1 cellular context compared by ENCODE assay signal in the genomic region with DNA sequence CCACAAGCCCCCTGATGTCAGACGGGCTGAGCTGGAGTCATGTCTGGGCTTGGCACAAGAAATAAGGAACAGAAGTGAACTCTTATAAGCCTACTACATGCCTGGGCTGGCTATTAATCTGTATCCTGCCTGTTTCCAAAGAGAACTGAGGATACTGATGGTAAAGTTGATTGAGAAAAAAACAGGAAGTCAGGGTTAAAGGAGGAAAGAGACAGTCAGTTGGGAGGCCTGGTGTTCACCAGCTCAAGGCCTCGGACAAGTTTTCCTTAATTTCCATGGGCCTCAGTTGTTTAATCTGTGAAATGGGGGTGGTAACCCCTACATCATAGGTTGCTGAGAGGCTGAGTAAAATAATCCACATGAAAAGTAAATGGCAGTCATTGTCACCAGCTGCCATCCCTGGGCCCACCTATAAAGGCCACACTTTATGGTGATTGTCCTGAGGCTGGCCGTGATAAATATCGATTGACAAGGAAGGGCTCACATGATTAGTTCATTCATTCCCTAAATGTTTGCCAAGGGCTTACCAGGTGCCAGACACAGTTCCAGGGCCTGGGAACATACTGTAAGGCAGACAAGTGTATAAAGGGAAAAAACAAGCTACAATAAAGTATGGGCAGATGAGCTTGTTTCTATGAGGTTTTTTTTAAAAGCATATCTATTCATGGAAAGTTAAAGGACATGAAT.
TF ChIP-seq lines count a peak whose summit lies in the region.

No MANE protein-coding gene starts in this region.

TF ChIP-seq in K562, 482 proteins besides CTCF, POLR2A, EP300 and RAD21 (continues in another document):
- no peak for TF ChIP-seq HLTF (IDR thresholded peaks at IDR 0.05)
- TF ChIP-seq ZNF785 (CRISPR knock-in tag; IDR thresholded peaks at IDR 0.05): no peak
- no peak for TF ChIP-seq SUPT5H (IDR thresholded peaks at IDR 0.05)
- TF ChIP-seq, protein P1, sequence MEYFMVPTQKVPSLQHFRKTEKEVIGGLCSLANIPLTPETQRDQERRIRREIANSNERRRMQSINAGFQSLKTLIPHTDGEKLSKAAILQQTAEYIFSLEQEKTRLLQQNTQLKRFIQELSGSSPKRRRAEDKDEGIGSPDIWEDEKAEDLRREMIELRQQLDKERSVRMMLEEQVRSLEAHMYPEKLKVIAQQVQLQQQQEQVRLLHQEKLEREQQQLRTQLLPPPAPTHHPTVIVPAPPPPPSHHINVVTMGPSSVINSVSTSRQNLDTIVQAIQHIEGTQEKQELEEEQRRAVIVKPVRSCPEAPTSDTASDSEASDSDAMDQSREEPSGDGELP (CRISPR knock-in tag; IDR thresholded peaks at IDR 0.05; ENCODE audit: borderline replicate concordance): no peak
- TF ChIP-seq ZFP30 (CRISPR knock-in tag; IDR thresholded peaks at IDR 0.05; ENCODE audit: borderline replicate concordance): no peak
- TF ChIP-seq SNRNP70 (optimal IDR thresholded peaks at IDR 0.05; ENCODE audit: low read depth, low read length): no peak
- no peak for TF ChIP-seq PBX2 (CRISPR knock-in tag; IDR thresholded peaks at IDR 0.05; ENCODE audit: low read depth)
- no peak for TF ChIP-seq PBX2 (tag; conservative IDR thresholded peaks at IDR 0.05; ENCODE audit: low read depth)
- TF ChIP-seq, protein P2, sequence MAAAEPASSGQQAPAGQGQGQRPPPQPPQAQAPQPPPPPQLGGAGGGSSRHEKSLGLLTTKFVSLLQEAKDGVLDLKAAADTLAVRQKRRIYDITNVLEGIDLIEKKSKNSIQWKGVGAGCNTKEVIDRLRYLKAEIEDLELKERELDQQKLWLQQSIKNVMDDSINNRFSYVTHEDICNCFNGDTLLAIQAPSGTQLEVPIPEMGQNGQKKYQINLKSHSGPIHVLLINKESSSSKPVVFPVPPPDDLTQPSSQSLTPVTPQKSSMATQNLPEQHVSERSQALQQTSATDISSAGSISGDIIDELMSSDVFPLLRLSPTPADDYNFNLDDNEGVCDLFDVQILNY (CRISPR knock-in tag; IDR thresholded peaks at IDR 0.05): no peak
- no peak for TF ChIP-seq ZNF140 (CRISPR knock-in tag; IDR thresholded peaks at IDR 0.05)
- TF ChIP-seq, protein P3, sequence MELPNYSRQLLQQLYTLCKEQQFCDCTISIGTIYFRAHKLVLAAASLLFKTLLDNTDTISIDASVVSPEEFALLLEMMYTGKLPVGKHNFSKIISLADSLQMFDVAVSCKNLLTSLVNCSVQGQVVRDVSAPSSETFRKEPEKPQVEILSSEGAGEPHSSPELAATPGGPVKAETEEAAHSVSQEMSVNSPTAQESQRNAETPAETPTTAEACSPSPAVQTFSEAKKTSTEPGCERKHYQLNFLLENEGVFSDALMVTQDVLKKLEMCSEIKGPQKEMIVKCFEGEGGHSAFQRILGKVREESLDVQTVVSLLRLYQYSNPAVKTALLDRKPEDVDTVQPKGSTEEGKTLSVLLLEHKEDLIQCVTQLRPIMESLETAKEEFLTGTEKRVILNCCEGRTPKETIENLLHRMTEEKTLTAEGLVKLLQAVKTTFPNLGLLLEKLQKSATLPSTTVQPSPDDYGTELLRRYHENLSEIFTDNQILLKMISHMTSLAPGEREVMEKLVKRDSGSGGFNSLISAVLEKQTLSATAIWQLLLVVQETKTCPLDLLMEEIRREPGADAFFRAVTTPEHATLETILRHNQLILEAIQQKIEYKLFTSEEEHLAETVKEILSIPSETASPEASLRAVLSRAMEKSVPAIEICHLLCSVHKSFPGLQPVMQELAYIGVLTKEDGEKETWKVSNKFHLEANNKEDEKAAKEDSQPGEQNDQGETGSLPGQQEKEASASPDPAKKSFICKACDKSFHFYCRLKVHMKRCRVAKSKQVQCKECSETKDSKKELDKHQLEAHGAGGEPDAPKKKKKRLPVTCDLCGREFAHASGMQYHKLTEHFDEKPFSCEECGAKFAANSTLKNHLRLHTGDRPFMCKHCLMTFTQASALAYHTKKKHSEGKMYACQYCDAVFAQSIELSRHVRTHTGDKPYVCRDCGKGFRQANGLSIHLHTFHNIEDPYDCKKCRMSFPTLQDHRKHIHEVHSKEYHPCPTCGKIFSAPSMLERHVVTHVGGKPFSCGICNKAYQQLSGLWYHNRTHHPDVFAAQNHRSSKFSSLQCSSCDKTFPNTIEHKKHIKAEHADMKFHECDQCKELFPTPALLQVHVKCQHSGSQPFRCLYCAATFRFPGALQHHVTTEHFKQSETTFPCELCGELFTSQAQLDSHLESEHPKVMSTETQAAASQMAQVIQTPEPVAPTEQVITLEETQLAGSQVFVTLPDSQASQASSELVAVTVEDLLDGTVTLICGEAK (IDR thresholded peaks at IDR 0.05): no peak
- TF ChIP-seq, protein P3 (CRISPR knock-in tag; IDR thresholded peaks at IDR 0.05): no peak
- TF ChIP-seq CBX5 (IDR thresholded peaks at IDR 0.05; ENCODE audit: borderline replicate concordance, low read depth): no peak
- TF ChIP-seq, protein P4, sequence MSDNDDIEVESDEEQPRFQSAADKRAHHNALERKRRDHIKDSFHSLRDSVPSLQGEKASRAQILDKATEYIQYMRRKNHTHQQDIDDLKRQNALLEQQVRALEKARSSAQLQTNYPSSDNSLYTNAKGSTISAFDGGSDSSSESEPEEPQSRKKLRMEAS (CRISPR knock-in tag; IDR thresholded peaks at IDR 0.05): peak; percentile 38; the same call in 1 of the 2 replicates
- TF ChIP-seq ADNP (tag; IDR thresholded peaks at IDR 0.05): peak; percentile 70
- no peak for TF ChIP-seq SRSF9 (IDR thresholded peaks at IDR 0.05; ENCODE audit: borderline replicate concordance, low read depth, low read length)
- TF ChIP-seq TFAM (CRISPR knock-in tag; conservative IDR thresholded peaks at IDR 0.05): no peak
- no peak for TF ChIP-seq SETDB1 (IDR thresholded peaks at IDR 0.05; ENCODE audit: low read length)
- no peak for TF ChIP-seq THRA (IDR thresholded peaks at IDR 0.05)
- no peak for TF ChIP-seq ZNF23 (CRISPR knock-in tag; IDR thresholded peaks at IDR 0.05)
- no peak for TF ChIP-seq TSHZ1 (CRISPR knock-in tag; IDR thresholded peaks at IDR 0.05)
- peak; percentile 90 for TF ChIP-seq RBM25 (IDR thresholded peaks at IDR 0.05; ENCODE audit: low read depth, low read length, severe bottlenecking)
- no peak for TF ChIP-seq NR2C1 (IDR thresholded peaks at IDR 0.05)
- no peak for TF ChIP-seq NR2C1 (tag; IDR thresholded peaks at IDR 0.05)
- no peak for TF ChIP-seq DACH1 (IDR thresholded peaks at IDR 0.05; ENCODE audit: partially characterized antibody)
- TF ChIP-seq FOXA1 (IDR thresholded peaks at IDR 0.05; ENCODE audit: borderline replicate concordance): no peak
- TF ChIP-seq ZBED1 (IDR thresholded peaks at IDR 0.05): no peak
- TF ChIP-seq ZFP36 (IDR thresholded peaks at IDR 0.05; ENCODE audit: low read depth, low read length, partially characterized antibody): peak; percentile 8
- TF ChIP-seq NFE2L1 (tag; IDR thresholded peaks at IDR 0.05; ENCODE audit: borderline replicate concordance, low read depth): no peak
- TF ChIP-seq CHD4 (IDR thresholded peaks at IDR 0.05; ENCODE audit: insufficient read depth, insufficient replicate concordance, low read depth, low read length, poor library complexity, severe bottlenecking): no peak
- no peak for TF ChIP-seq SAP30 (IDR thresholded peaks at IDR 0.05; ENCODE audit: borderline replicate concordance, insufficient read depth, low read depth, low read length, poor library complexity, severe bottlenecking)
- no peak for TF ChIP-seq ZNF408 (CRISPR knock-in tag; IDR thresholded peaks at IDR 0.05; ENCODE audit: low read depth)
- TF ChIP-seq BCOR (IDR thresholded peaks at IDR 0.05): peak; percentile 86
- TF ChIP-seq NBN (IDR thresholded peaks at IDR 0.05; ENCODE audit: low read depth): no peak
- TF ChIP-seq SMARCC2 (IDR thresholded peaks at IDR 0.05; ENCODE audit: low read depth): no peak
- TF ChIP-seq SRF (CRISPR knock-in tag; IDR thresholded peaks at IDR 0.05): no peak
- no peak for TF ChIP-seq STAT5B (CRISPR knock-in tag; IDR thresholded peaks at IDR 0.05)
